In genomic region chr2:36356990-36357505, GRCh38 we compare ENCODE assay signal across 8 cellular contexts. TPM values are rescaled to one million over a fixed set of nuclear protein-coding genes. Genes with fewer than 3 reads are reported as not detected.
DNase-seq lines count a peak whose midpoint lies in the region; ATAC-seq and TF ChIP-seq lines count a peak whose summit lies in the region.

No MANE protein-coding gene starts in this region.

- no peaks in the 10 kb centered on the region for H3K9me3 Mint-ChIP-seq in immature natural killer cell

- H3K27ac Mint-ChIP-seq in immature natural killer cell: peak overlapping the region in 5 of 6 donors; percentile 55 to 83 (median 61)

- H3K27me3 ChIP-seq in MG63 (no peaks in the 10 kb centered on the region), adrenal gland (no peaks in the 10 kb centered on the region)

- H3K36me3 Mint-ChIP-seq in immature natural killer cell: no peaks in the 10 kb centered on the region

- peaks cover 41 to 56% of the 10 kb centered on the region in 2 donors for H3K4me1 Mint-ChIP-seq in immature natural killer cell

- peaks cover 42% of the 10 kb centered on the region for H3K36me3 ChIP-seq in MG63
- no peaks in the 10 kb centered on the region for H3K36me3 ChIP-seq in adrenal gland (replicated peaks in 1 of 2)

- ATAC-seq in GM21447 (IDR thresholded peaks at IDR 0.05; ENCODE audit: unreplicated experiment): peak; percentile 24

- peak in 1 of 2 donors; percentile 0 for TF ChIP-seq POLR2A in adrenal gland (IDR thresholded peaks at IDR 0.05)

- peak; percentile 60 for DNase-seq in ELR (ENCODE audit: low read depth)
- no peak for DNase-seq in MG63
- DNase-seq in adrenal gland: peak in 6 of 7 donors; percentile 22 to 65 (median 38)
- DNase-seq in immature natural killer cell: peak in 1 of 3 donors; percentile 16
- peak; percentile 25 for DNase-seq in stimulated activated CD4-positive, alpha-beta T cell treated with anti-CD3 and anti-CD28 coated beads, Interleukin-12 subunit alpha, Interleukin-12 subunit beta, amount 100 ng/mL, for 4 hours
- no peak for DNase-seq in NCI-H1930 (lab: John Stamatoyannopoulos, UW)
- no peak for DNase-seq in NCI-H1694 treated with DMSO at 0.1 percent for 48 hours (lab: John Stamatoyannopoulos, UW)

- H3K4me3 Mint-ChIP-seq in immature natural killer cell: peak overlapping the region; percentile 88 to 99 (median 97)

- intact Hi-C loops in adrenal gland (cut with DNase I): loop anchor here (5.0 to 10.0 kb wide), 3 partner anchors 98 to 150 kb away; no protein-coding TSS in a partner anchor

- H3K4me3 ChIP-seq in MG63 (peak overlapping the region; percentile 58), adrenal gland (peak overlapping the region; percentile 7 to 83 (median 43))

- peaks cover 2 to 15% (median 7%) of the 10 kb centered on the region in 3 donors for H3K27me3 Mint-ChIP-seq in immature natural killer cell (ENCODE audit: low read depth in 3 of 3)

- peaks cover 3 to 23% of the 10 kb centered on the region in 2 donors for H3K4me1 ChIP-seq in adrenal gland (replicated peaks in 1 of 2)

- peak overlapping the region in 4 of 5 donors; percentile 6 to 94 (median 84) for H3K27ac ChIP-seq in adrenal gland

- H3K9me3 ChIP-seq in MG63: no peaks in the 10 kb centered on the region
- no peaks in the 10 kb centered on the region for H3K9me3 ChIP-seq in adrenal gland (replicated peaks in 1 of 3)

- 0% methylated on average over 28 to 31 of the region's 31 CpGs for WGBS in adrenal gland, 4 donors

- TF ChIP-seq CTCF in adrenal gland (IDR thresholded peaks at IDR 0.05): no peak

RNA-seq across cellular contexts. Expression of gene CRIM1, which starts 1.5 kb away (rescaled TPM):
- 61.0 and 102 TPM in 2 replicates for total RNA-seq in MG63 (2014; rRNA removed; shearing (Covaris generic); ENCODE audit: low replicate concordance)
- 10 to 100 TPM; 19.1 to 66.3 (median 41.8) TPM for total RNA-seq in adrenal gland
- polyA plus RNA-seq in adrenal gland: 10 to 100 TPM in 2 of 3 donors, 1 to 10 TPM in 1; 7.6 to 12.4 (median 10.8) TPM
- 1 to 10 TPM; 1.9 to 3.3 (median 3.0) TPM for polyA plus RNA-seq in immature natural killer cell

Comparison
In these comparisons a context has a peak if more than half of its experiments do, and no peak if none do; other contexts are left out.
1. DNase-seq: peak in ELR (single experiment), adrenal gland (6 of 7) and stimulated activated CD4-positive, alpha-beta T cell treated with anti-CD3 and anti-CD28 coated beads, Interleukin-12 subunit alpha, Interleukin-12 subunit beta, amount 100 ng/mL, for 4 hours (single experiment); none in MG63 (single experiment), NCI-H1930 (0 of 2) and NCI-H1694 treated with DMSO at 0.1 percent for 48 hours (single experiment).